26 cellular contexts compared by ENCODE assay signal in genomic region chr6:46963626-46964025, GRCh38. TPM values are rescaled to one million over a fixed set of nuclear protein-coding genes. Genes with fewer than 3 reads are reported as not detected.
DNase-seq lines count a peak whose midpoint lies in the region; ATAC-seq and TF ChIP-seq lines count a peak whose summit lies in the region.
"Had no signal": no experiment of that assay in that cellular context is flagged by ENCODE, and none has a peak within 500 bp of the region (broad histone marks: within the 10 kb centered on the region; RNA-seq: fewer than 3 reads in every experiment).

No MANE protein-coding gene starts in this region.

- no peak for TF ChIP-seq POLR2A in esophagus muscularis mucosa (IDR thresholded peaks at IDR 0.05; ENCODE audit: low read depth)

- peaks cover 4 to 5% of the 10 kb centered on the region in 2 donors for H3K27me3 Mint-ChIP-seq in stimulated activated naive B cell treated with anti-CD40 and anti-IgM and Interleukin-4, amounts not matched to agents 10 μg/mL and 1 μg/mL and 100 μg/mL, for 72 hours
- H3K27me3 Mint-ChIP-seq: B cell had no signal

- no peaks in the 10 kb centered on the region for H3K4me1 ChIP-seq in esophagus muscularis mucosa
- H3K4me1 ChIP-seq: spleen, uterus had no signal

- H3K4me1 Mint-ChIP-seq in stimulated activated naive B cell treated with anti-CD40 and anti-IgM and Interleukin-4, amounts not matched to agents 10 μg/mL and 1 μg/mL and 100 μg/mL, for 72 hours, result no peaks in the 10 kb centered on the region
- H3K4me1 Mint-ChIP-seq: activated naive CD4-positive, alpha-beta T cell treated with anti-CD3 and anti-CD28 coated beads, Interleukin-2, amount 50 U/mL, for 24 hours; B cell; memory B cell; naive B cell; stimulated activated effector memory CD8-positive, alpha-beta T cell treated with anti-CD3 and anti-CD28 coated beads, Interleukin-12 subunit alpha, Interleukin-12 subunit beta, amount 100 ng/mL, for 72 hours had no signal

- WGBS in esophagus muscularis mucosa, result 70% methylated on average over 5 of the region's 5 CpGs

- H3K27ac ChIP-seq in esophagus muscularis mucosa (replicated peaks in 1 of 4), result no peak overlapping the region
- H3K27ac ChIP-seq: hepatocyte, spleen, uterus had no signal

- TF ChIP-seq CTCF in fibroblast of pulmonary artery (IDR thresholded peaks at IDR 0.05; ENCODE audit: low read length, missing control alignments) (no peak), esophagus muscularis mucosa (IDR thresholded peaks at IDR 0.05) (no peak)

- DNase-seq in COLO829 (ENCODE audit: low spot score) (peak; percentile 22), NCI-H226 (peak; percentile 97), fibroblast of pulmonary artery (ENCODE audit: low read depth) (peak; percentile 96), left kidney (ENCODE audit: low read depth, low spot score) (peak; percentile 53), hypothalamus (lab: John Stamatoyannopoulos, UW) (no peak), esophagus muscularis mucosa (ENCODE audit: extremely low spot score) (no peak)
- no peak for DNase-seq in stimulated activated naive B cell treated with anti-CD40 and anti-IgM and Interleukin-4, amounts not matched to agents 10 μg/mL and 1 μg/mL and 100 μg/mL, for 72 hours
- DNase-seq: cerebellar nuclear complex; COR-L47; foreskin fibroblast; IMR-90; naive B cell; NCI-H1092 treated with DMSO at 0.1 percent for 48 hours; NCI-H2029; NCI-H69; occipital lobe; spleen; stimulated activated CD4-positive, alpha-beta T cell treated with anti-CD3 and anti-CD28 coated beads, Interleukin-2, amount 100 ng/mL, for 48 hours; T1000; uterus had no signal

- no peak for ATAC-seq in stimulated activated naive B cell treated with anti-CD40 and anti-IgM and Interleukin-4, amounts not matched to agents 10 μg/mL and 1 μg/mL and 100 μg/mL, for 72 hours (replicated peaks)
- ATAC-seq in GM21529 (IDR thresholded peaks at IDR 0.05; ENCODE audit: unreplicated experiment), result no peak
- ATAC-seq: stimulated activated effector memory CD8-positive, alpha-beta T cell treated with anti-CD3 and anti-CD28 coated beads, Interleukin-12 subunit alpha, Interleukin-12 subunit beta, amount 100 ng/mL, for 72 hours had no signal

- TF ChIP-seq EP300 in esophagus muscularis mucosa (IDR thresholded peaks at IDR 0.05), result no peak

- no peaks in the 10 kb centered on the region for H3K36me3 Mint-ChIP-seq in stimulated activated naive B cell treated with anti-CD40 and anti-IgM and Interleukin-4, amounts not matched to agents 10 μg/mL and 1 μg/mL and 100 μg/mL, for 72 hours
- H3K36me3 Mint-ChIP-seq: activated naive CD4-positive, alpha-beta T cell treated with anti-CD3 and anti-CD28 coated beads, Interleukin-2, amount 50 U/mL, for 24 hours; memory B cell; naive B cell; stimulated activated effector memory CD8-positive, alpha-beta T cell treated with anti-CD3 and anti-CD28 coated beads, Interleukin-12 subunit alpha, Interleukin-12 subunit beta, amount 100 ng/mL, for 72 hours had no signal

- H3K4me3 Mint-ChIP-seq in stimulated activated naive B cell treated with anti-CD40 and anti-IgM and Interleukin-4, amounts not matched to agents 10 μg/mL and 1 μg/mL and 100 μg/mL, for 72 hours, result no peak overlapping the region
- H3K4me3 Mint-ChIP-seq: activated naive CD4-positive, alpha-beta T cell treated with anti-CD3 and anti-CD28 coated beads, Interleukin-2, amount 50 U/mL, for 24 hours; B cell; memory B cell; naive B cell; stimulated activated effector memory CD8-positive, alpha-beta T cell treated with anti-CD3 and anti-CD28 coated beads, Interleukin-12 subunit alpha, Interleukin-12 subunit beta, amount 100 ng/mL, for 72 hours had no signal

- no peaks in the 10 kb centered on the region for H3K9me3 ChIP-seq in esophagus muscularis mucosa
- H3K9me3 ChIP-seq: spleen, uterus had no signal

- intact Hi-C loops in esophagus muscularis mucosa (cut with DNase I), result no loop called here

- no peaks in the 10 kb centered on the region for H3K9me3 Mint-ChIP-seq in stimulated activated naive B cell treated with anti-CD40 and anti-IgM and Interleukin-4, amounts not matched to agents 10 μg/mL and 1 μg/mL and 100 μg/mL, for 72 hours
- H3K9me3 Mint-ChIP-seq: activated naive CD4-positive, alpha-beta T cell treated with anti-CD3 and anti-CD28 coated beads, Interleukin-2, amount 50 U/mL, for 24 hours; stimulated activated effector memory CD8-positive, alpha-beta T cell treated with anti-CD3 and anti-CD28 coated beads, Interleukin-12 subunit alpha, Interleukin-12 subunit beta, amount 100 ng/mL, for 72 hours had no signal

- no peak overlapping the region for H3K27ac Mint-ChIP-seq in stimulated activated naive B cell treated with anti-CD40 and anti-IgM and Interleukin-4, amounts not matched to agents 10 μg/mL and 1 μg/mL and 100 μg/mL, for 72 hours
- H3K27ac Mint-ChIP-seq: activated naive CD4-positive, alpha-beta T cell treated with anti-CD3 and anti-CD28 coated beads, Interleukin-2, amount 50 U/mL, for 24 hours; B cell; memory B cell; naive B cell; stimulated activated effector memory CD8-positive, alpha-beta T cell treated with anti-CD3 and anti-CD28 coated beads, Interleukin-12 subunit alpha, Interleukin-12 subunit beta, amount 100 ng/mL, for 72 hours had no signal

- no peak overlapping the region for H3K4me3 ChIP-seq in fibroblast of pulmonary artery (replicated peaks; ENCODE audit: low read depth, low read length)
- no peak overlapping the region for H3K4me3 ChIP-seq in esophagus muscularis mucosa
- H3K4me3 ChIP-seq: hepatocyte, spleen, uterus had no signal

- no peaks in the 10 kb centered on the region for H3K36me3 ChIP-seq in esophagus muscularis mucosa
- H3K36me3 ChIP-seq: spleen, uterus had no signal

- peaks cover 0 to 4% (median 0%) of the 10 kb centered on the region in 4 donors for H3K27me3 ChIP-seq in esophagus muscularis mucosa
- H3K27me3 ChIP-seq: spleen, uterus had no signal

RNA-seq across cellular contexts. Expression of gene ADGRF5, which starts 41.9 kb away (rescaled TPM):
- total RNA-seq in esophagus muscularis mucosa, result 10 to 100 TPM; 17.0 to 37.8 (median 29.1) TPM
- total RNA-seq: B cell, IMR-90 had no signal

Comparison
In these comparisons a context has a peak if more than half of its experiments do, and no peak if none do; other contexts are left out.
1. DNase-seq: peak in COLO829 (single experiment), NCI-H226 (single experiment), fibroblast of pulmonary artery (single experiment) and left kidney (single experiment); none in hypothalamus (0 of 51), stimulated activated naive B cell treated with anti-CD40 and anti-IgM and Interleukin-4, amounts not matched to agents 10 μg/mL and 1 μg/mL and 100 μg/mL, for 72 hours (single experiment) and esophagus muscularis mucosa (single experiment).